In genomic region chr21:44916965-44917364, GRCh38 we compare ENCODE assay signal across 1 cellular context.
TF ChIP-seq lines count a peak whose summit lies in the region.

No MANE protein-coding gene starts in this region.

TF ChIP-seq in HCT116, 20 proteins besides CTCF, POLR2A, EP300 and RAD21:
- TF ChIP-seq REST (IDR thresholded peaks at IDR 0.05; ENCODE audit: low read depth) (no peak), ATF3 (IDR thresholded peaks at IDR 0.05) (no peak), ELF1 (IDR thresholded peaks at IDR 0.05; ENCODE audit: borderline replicate concordance, low read depth) (no peak), EZH2 (IDR thresholded peaks at IDR 0.05) (no peak), CEBPB (IDR thresholded peaks at IDR 0.05; ENCODE audit: low read depth) (no peak), SIN3A (IDR thresholded peaks at IDR 0.05; ENCODE audit: low read depth) (no peak), CBX3 (IDR thresholded peaks at IDR 0.05; ENCODE audit: low read depth) (no peak), ZFX (IDR thresholded peaks at IDR 0.05) (no peak), EZH2phosphoT487 (IDR thresholded peaks at IDR 0.05; ENCODE audit: borderline replicate concordance) (no peak)
TF ChIP-seq in HCT116: peak in this region for 0.
